8 cellular contexts compared by ENCODE assay signal in the genomic region with DNA sequence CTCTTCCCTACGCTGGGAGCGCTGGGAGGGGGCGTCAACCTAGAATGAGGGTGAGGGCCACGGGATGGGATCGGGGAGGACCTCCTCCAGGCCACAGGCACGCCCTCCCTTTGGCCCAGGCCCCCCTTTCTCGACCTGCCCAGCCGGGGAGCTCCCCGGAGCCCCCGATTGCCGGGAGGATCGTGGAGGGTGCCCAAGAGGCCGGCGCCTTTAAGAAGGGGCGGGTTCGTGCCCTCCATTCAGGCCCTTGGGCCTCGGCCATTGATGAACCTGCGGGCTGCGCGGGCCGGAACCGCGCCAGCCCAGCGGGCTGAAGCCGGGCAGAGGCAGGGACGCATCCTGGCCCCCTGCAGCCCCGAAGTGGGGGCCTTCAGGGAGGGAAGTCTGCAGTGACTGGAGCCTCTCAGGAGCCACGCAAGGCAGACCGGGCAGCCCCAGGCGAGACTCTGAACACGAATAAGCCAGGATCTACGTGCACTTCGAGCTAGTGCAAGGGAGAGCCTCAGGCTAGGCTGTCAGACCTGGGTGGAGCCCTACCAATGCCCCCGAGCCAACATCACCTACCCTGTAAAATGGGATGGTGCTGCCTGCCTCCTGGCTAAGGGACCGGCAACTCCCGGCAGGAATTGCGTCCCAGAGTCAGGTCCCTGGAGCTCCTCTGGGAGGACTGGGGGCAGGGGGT. TPM values are rescaled to one million over a fixed set of nuclear protein-coding genes. Genes with fewer than 3 reads are reported as not detected.
DNase-seq lines count a peak whose midpoint lies in the region; ATAC-seq and TF ChIP-seq lines count a peak whose summit lies in the region.

No MANE protein-coding gene starts in this region.

- no peaks in the 10 kb centered on the region for H3K36me3 ChIP-seq in MG63
- H3K36me3 ChIP-seq in psoas muscle (ENCODE audit: insufficient read depth in 1 of 2, low read depth in 1 of 2) = no peaks in the 10 kb centered on the region

- H3K4me1 Mint-ChIP-seq in activated T-helper 2 cell treated with anti-CD3 and anti-CD28 coated beads, Interferon-gamma antibody, Interleukin-2, Interleukin-4, amounts not matched to agents 10 μg/mL and 5 μg/mL and 100 μg/mL, durations not matched to agents 14 hours and 24 hours and 36 hours (ENCODE audit: low read depth) = peaks cover 13% of the 10 kb centered on the region

- peaks cover 27% of the 10 kb centered on the region for H3K4me1 ChIP-seq in psoas muscle

- H3K4me3 Mint-ChIP-seq in activated T-helper 2 cell treated with anti-CD3 and anti-CD28 coated beads, Interferon-gamma antibody, Interleukin-2, Interleukin-4, amounts not matched to agents 10 μg/mL and 5 μg/mL and 100 μg/mL, durations not matched to agents 14 hours and 24 hours and 36 hours (ENCODE audit: low read depth) = peak overlapping the region; percentile 42

- intact Hi-C loops in activated T-helper 2 cell treated with anti-CD3 and anti-CD28 coated beads, Interferon-gamma antibody, Interleukin-2, Interleukin-4, amounts not matched to agents 10 μg/mL and 5 μg/mL and 100 μg/mL, durations not matched to agents 14 hours and 24 hours and 36 hours (cut with micrococcal nuclease) = loop anchor here (2.0 kb wide), 1 partner anchor 109 kb away; a partner anchor contains a TSS
- intact Hi-C loops in left ventricle myocardium superior (cut with micrococcal nuclease) = no loop called here
- intact Hi-C loops in psoas muscle (cut with DNase I) = no loop called here

- H3K9me3 Mint-ChIP-seq in activated T-helper 2 cell treated with anti-CD3 and anti-CD28 coated beads, Interferon-gamma antibody, Interleukin-2, Interleukin-4, amounts not matched to agents 10 μg/mL and 5 μg/mL and 100 μg/mL, durations not matched to agents 14 hours and 24 hours and 36 hours = no peaks in the 10 kb centered on the region

- H3K27ac ChIP-seq in psoas muscle = peak overlapping the region; percentile 78

- peak overlapping the region; percentile 49 for H3K4me3 ChIP-seq in MG63
- H3K4me3 ChIP-seq in psoas muscle = peak overlapping the region; percentile 81

- peak; percentile 69 for DNase-seq in activated CD8-positive, alpha-beta memory T cell treated with anti-CD3 and anti-CD28 coated beads for 24 hours
- DNase-seq in activated CD8-positive, alpha-beta memory T cell treated with anti-CD3 and anti-CD28 coated beads, Interleukin-2, amount 50 U/mL, for 48 hours = no peak
- DNase-seq in MG63 = no peak
- DNase-seq in activated T-helper 2 cell treated with anti-CD3 and anti-CD28 coated beads, Interferon-gamma antibody, Interleukin-2, Interleukin-4, amounts not matched to agents 10 μg/mL and 5 μg/mL and 100 μg/mL, durations not matched to agents 14 hours and 24 hours and 36 hours (ENCODE audit: low spot score) = no peak
- peak; percentile 57 for DNase-seq in left ventricle myocardium superior
- DNase-seq in psoas muscle = peak in 1 of 2 donors; percentile 78
- DNase-seq in mucosa of gallbladder (ENCODE audit: low spot score) = no peak

- TF ChIP-seq CTCF in psoas muscle (IDR thresholded peaks at IDR 0.05) = no peak

- H3K27ac Mint-ChIP-seq in activated T-helper 2 cell treated with anti-CD3 and anti-CD28 coated beads, Interferon-gamma antibody, Interleukin-2, Interleukin-4, amounts not matched to agents 10 μg/mL and 5 μg/mL and 100 μg/mL, durations not matched to agents 14 hours and 24 hours and 36 hours = no peak overlapping the region

- no peaks in the 10 kb centered on the region for H3K36me3 Mint-ChIP-seq in activated T-helper 2 cell treated with anti-CD3 and anti-CD28 coated beads, Interferon-gamma antibody, Interleukin-2, Interleukin-4, amounts not matched to agents 10 μg/mL and 5 μg/mL and 100 μg/mL, durations not matched to agents 14 hours and 24 hours and 36 hours (ENCODE audit: low read depth)

- 1% methylated on average over 36 to 37 of the region's 37 CpGs for WGBS in psoas muscle, 3 donors

- no peaks in the 10 kb centered on the region for H3K27me3 ChIP-seq in MG63
- no peaks in the 10 kb centered on the region for H3K27me3 ChIP-seq in psoas muscle (ENCODE audit: insufficient read depth in 3 of 3, low read length in 2 of 3)

- no peaks in the 10 kb centered on the region for H3K9me3 ChIP-seq in MG63
- H3K9me3 ChIP-seq in psoas muscle = no peaks in the 10 kb centered on the region

- H3K27me3 Mint-ChIP-seq in activated T-helper 2 cell treated with anti-CD3 and anti-CD28 coated beads, Interferon-gamma antibody, Interleukin-2, Interleukin-4, amounts not matched to agents 10 μg/mL and 5 μg/mL and 100 μg/mL, durations not matched to agents 14 hours and 24 hours and 36 hours (ENCODE audit: low read depth) = peaks cover 20% of the 10 kb centered on the region

- ATAC-seq in left ventricle myocardium superior (peak; percentile 61), psoas muscle (peak; percentile 36 to 79 (median 68)), GM18519 (IDR thresholded peaks at IDR 0.05; ENCODE audit: low FRiP score, unreplicated experiment) (no peak)

RNA-seq across cellular contexts. Expression of a gene that starts 0.9 kb away (rescaled TPM):
- 0.40 and 1.3 TPM in 2 replicates for total RNA-seq in MG63 (2014; rRNA removed; shearing (Covaris generic); ENCODE audit: low replicate concordance)
- 1.8 and 1.9 TPM in 2 replicates for total RNA-seq in activated T-helper 2 cell treated with anti-CD3 and anti-CD28 coated beads, Interferon-gamma antibody, Interleukin-2, Interleukin-4, amounts not matched to agents 10 μg/mL and 5 μg/mL and 100 μg/mL, durations not matched to agents 14 hours and 24 hours and 36 hours
- total RNA-seq in left ventricle myocardium superior (0.99 TPM), psoas muscle (10 to 100 TPM; 26.2 to 36.3 (median 29.0) TPM), mucosa of gallbladder (7.2 TPM)
- 10 to 100 TPM; 13.1 to 27.3 (median 18.6) TPM for polyA plus RNA-seq in psoas muscle

Comparison
In these comparisons a context has a peak if more than half of its experiments do, and no peak if none do; other contexts are left out.
1. DNase-seq: peak in activated CD8-positive, alpha-beta memory T cell treated with anti-CD3 and anti-CD28 coated beads for 24 hours (single experiment) and left ventricle myocardium superior (single experiment); none in activated CD8-positive, alpha-beta memory T cell treated with anti-CD3 and anti-CD28 coated beads, Interleukin-2, amount 50 U/mL, for 48 hours (single experiment), MG63 (single experiment), activated T-helper 2 cell treated with anti-CD3 and anti-CD28 coated beads, Interferon-gamma antibody, Interleukin-2, Interleukin-4, amounts not matched to agents 10 μg/mL and 5 μg/mL and 100 μg/mL, durations not matched to agents 14 hours and 24 hours and 36 hours (single experiment) and mucosa of gallbladder (single experiment).